ENCODE assay signal across 20 cellular contexts in genomic region chr22:25935266-25936058, GRCh38.
"Had no signal": no experiment of that assay in that cellular context is flagged by ENCODE, and none has a peak within 500 bp of the region (broad histone marks: within the 10 kb centered on the region; RNA-seq: fewer than 3 reads in every experiment).

No MANE protein-coding gene starts in this region.

- H3K27ac Mint-ChIP-seq: activated CD8-positive, alpha-beta T cell treated with anti-CD3 and anti-CD28 coated beads, Interleukin-2, amount 10 ng/mL, durations not matched to agents 7 days and 5 days; activated naive CD8-positive, alpha-beta T cell treated with anti-CD3 and anti-CD28 coated beads for 36 hours; activated T-helper 1 cell treated with anti-CD3 and anti-CD28 coated beads, Interleukin-12 subunit alpha, Interleukin-12 subunit beta, Interleukin-2, Interleukin-4 antibody, amounts not matched to agents 30 ng/mL and 10 ng/mL and 1 ng/mL, durations not matched to agents 14 hours and 24 hours and 36 hours; nephron; stimulated activated naive B cell treated with anti-CD40 and anti-IgM and Interleukin-4, amounts not matched to agents 10 μg/mL and 1 μg/mL and 100 μg/mL, for 72 hours had no signal

- H3K4me1 Mint-ChIP-seq: activated naive CD8-positive, alpha-beta T cell treated with anti-CD3 and anti-CD28 coated beads for 36 hours; nephron; stimulated activated naive B cell treated with anti-CD40 and anti-IgM and Interleukin-4, amounts not matched to agents 10 μg/mL and 1 μg/mL and 100 μg/mL, for 72 hours had no signal

- H3K36me3 ChIP-seq: sigmoid colon, transverse colon, vagina had no signal

- H3K4me3 ChIP-seq: heart right ventricle, sigmoid colon, smooth muscle cell, transverse colon, vagina had no signal

- H3K4me3 Mint-ChIP-seq: activated CD8-positive, alpha-beta T cell treated with anti-CD3 and anti-CD28 coated beads, Interleukin-2, amount 10 ng/mL, durations not matched to agents 7 days and 5 days; activated naive CD8-positive, alpha-beta T cell treated with anti-CD3 and anti-CD28 coated beads for 36 hours; activated T-helper 1 cell treated with anti-CD3 and anti-CD28 coated beads, Interleukin-12 subunit alpha, Interleukin-12 subunit beta, Interleukin-2, Interleukin-4 antibody, amounts not matched to agents 30 ng/mL and 10 ng/mL and 1 ng/mL, durations not matched to agents 14 hours and 24 hours and 36 hours; nephron; stimulated activated naive B cell treated with anti-CD40 and anti-IgM and Interleukin-4, amounts not matched to agents 10 μg/mL and 1 μg/mL and 100 μg/mL, for 72 hours had no signal

- DNase-seq: activated CD4-positive, alpha-beta T cell treated with anti-CD3 and anti-CD28 coated beads for 1 hour; activated CD4-positive, alpha-beta T cell treated with anti-CD3 and anti-CD28 coated beads, Interleukin-2, amount 50 U/mL, for 1 hour; activated CD8-positive, alpha-beta T cell treated with anti-CD3 and anti-CD28 coated beads, Interleukin-2, amount 10 ng/mL, durations not matched to agents 7 days and 5 days; activated gamma-delta T cell; activated naive CD8-positive, alpha-beta T cell treated with anti-CD3 and anti-CD28 coated beads for 36 hours; cortex of kidney; heart right ventricle; nucleus accumbens; sigmoid colon; stimulated activated CD4-positive, alpha-beta T cell treated with anti-CD3 and anti-CD28 coated beads, Interleukin-2, amount 100 ng/mL, for 48 hours; stimulated activated CD8-positive, alpha-beta memory T cell treated with anti-CD3 and anti-CD28 coated beads, Interleukin-4, amount 100 ng/mL, for 48 hours; stimulated activated naive B cell treated with anti-CD40 and anti-IgM and Interleukin-4, amounts not matched to agents 10 μg/mL and 1 μg/mL and 100 μg/mL, for 72 hours; T-helper 2 cell; transverse colon had no signal

- H3K36me3 Mint-ChIP-seq: activated naive CD8-positive, alpha-beta T cell treated with anti-CD3 and anti-CD28 coated beads for 36 hours; stimulated activated naive B cell treated with anti-CD40 and anti-IgM and Interleukin-4, amounts not matched to agents 10 μg/mL and 1 μg/mL and 100 μg/mL, for 72 hours had no signal

- H3K27ac ChIP-seq: epithelial cell of prostate, heart right ventricle, sigmoid colon, transverse colon, vagina, VCaP had no signal

- H3K27me3 ChIP-seq: vagina had no signal

- ATAC-seq: activated CD8-positive, alpha-beta T cell treated with anti-CD3 and anti-CD28 coated beads, Interleukin-2, amount 10 ng/mL, durations not matched to agents 7 days and 5 days; stimulated activated naive B cell treated with anti-CD40 and anti-IgM and Interleukin-4, amounts not matched to agents 10 μg/mL and 1 μg/mL and 100 μg/mL, for 72 hours had no signal

- H3K9me3 ChIP-seq: heart right ventricle, transverse colon, vagina had no signal

- H3K4me1 ChIP-seq: heart right ventricle, sigmoid colon, transverse colon, vagina had no signal
